In genomic region chr2:166468124-166469024, GRCh38 we compare ENCODE assay signal across 28 cellular contexts. TPM values are rescaled to one million over a fixed set of nuclear protein-coding genes. Genes with fewer than 3 reads are reported as not detected.
DNase-seq lines count a peak whose midpoint lies in the region; ATAC-seq, FAIRE-seq and TF ChIP-seq lines count a peak whose summit lies in the region.
"Had no signal": no experiment of that assay in that cellular context is flagged by ENCODE, and none has a peak within 500 bp of the region (broad histone marks: within the 10 kb centered on the region; RNA-seq: fewer than 3 reads in every experiment).

No MANE protein-coding gene starts in this region.

- H3K36me3 ChIP-seq in K562 (ENCODE audit: control insufficient read depth, insufficient read depth, low read length), result no peaks in the 10 kb centered on the region
- no peaks in the 10 kb centered on the region for H3K36me3 ChIP-seq in HepG2 (replicated peaks in 1 of 2; ENCODE audit: control insufficient read depth in 1 of 2, insufficient read depth in 2 of 2, low read length in 2 of 2)
- H3K36me3 ChIP-seq: SJSA1, tibial artery, WERI-Rb-1 had no signal

- DNase-seq in NB4 (ENCODE audit: low read depth) (peak; percentile 71), K562 (ENCODE audit: extremely low read depth in 1 of 4, low spot score in 3 of 4) (no peak), HepG2 (ENCODE audit: low spot score) (no peak), NCI-H1417 (lab: John Stamatoyannopoulos, UW) (no peak), GM13976 (ENCODE audit: low spot score) (no peak)
- DNase-seq in activated CD8-positive, alpha-beta memory T cell treated with anti-CD3 and anti-CD28 coated beads, Interleukin-2, amount 50 U/mL, for 48 hours, result no peak
- no peak for DNase-seq in activated CD8-positive, alpha-beta T cell treated with anti-CD3 and anti-CD28 coated beads, Interleukin-2, amount 10 ng/mL, durations not matched to agents 7 days and 5 days
- DNase-seq: activated gamma-delta T cell; amygdala; CD4-positive, alpha-beta memory T cell; central memory CD4-positive, alpha-beta T cell; DMS153; KG1; left colon; NCI-H2171 treated with DMSO at 0.1 percent for 48 hours; NCI-H748 treated with DMSO at 0.1 percent for 48 hours; stimulated activated CD4-positive, alpha-beta T cell treated with anti-CD3 and anti-CD28 coated beads, Interleukin-1b, Interleukin-23, amount 100 ng/mL, for 48 hours; stimulated activated naive CD8-positive, alpha-beta T cell treated with anti-CD3 and anti-CD28 coated beads, Interleukin-15, Interleukin-2, amounts not matched to agents 100 U/mL and 50 U/mL, for 24 hours; tibial artery; WERI-Rb-1 had no signal

- BruUV-seq in K562 (replicated peaks; lab: Mats Ljungman, UMichigan), result no TSS peak
- BruUV-seq in HepG2 (replicated peaks; lab: Mats Ljungman, UMichigan), result no TSS peak

- POLR2A ChIA-PET in K562 (lab: Yijun Ruan, JAX), result no interaction called here
- POLR2A ChIA-PET in HepG2 (lab: Yijun Ruan, JAX), result no interaction called here
- POLR2A ChIA-PET in activated CD8-positive, alpha-beta T cell treated with anti-CD3 and anti-CD28 coated beads, Interleukin-2, amount 10 ng/mL, durations not matched to agents 7 days and 5 days (lab: Charles Lee), result no interaction called here

- H3K9me3 Mint-ChIP-seq in activated CD8-positive, alpha-beta T cell treated with anti-CD3 and anti-CD28 coated beads, Interleukin-2, amount 10 ng/mL, durations not matched to agents 7 days and 5 days (ENCODE audit: insufficient read depth), result no peaks in the 10 kb centered on the region
- H3K9me3 Mint-ChIP-seq: GM23338; mesothelial cell of epicardium; nephron; T-helper 2 cell treated with Interferon-gamma antibody and Interleukin-4, amounts not matched to agents 5 μg/mL and 100 μg/mL, for 36 hours had no signal

- H3K4me1 Mint-ChIP-seq in activated CD8-positive, alpha-beta T cell treated with anti-CD3 and anti-CD28 coated beads, Interleukin-2, amount 10 ng/mL, durations not matched to agents 7 days and 5 days (ENCODE audit: low read depth), result no peaks in the 10 kb centered on the region
- H3K4me1 Mint-ChIP-seq: CD4-positive, alpha-beta memory T cell; GM23338; mesothelial cell of epicardium; nephron had no signal

- TF ChIP-seq CTCF in NB4 (IDR thresholded peaks at IDR 0.05; ENCODE audit: low read depth, low read length) (no peak), K562 (IDR thresholded peaks at IDR 0.05 in 2 of 3, conservative IDR thresholded peaks at IDR 0.05 in 1 of 3; ENCODE audit: insufficient read depth in 2 of 3, low read depth in 1 of 3, low read length in 3 of 3) (no peak), HepG2 (CRISPR knock-in tag; IDR thresholded peaks at IDR 0.05) (no peak), GM13976 (IDR thresholded peaks at IDR 0.05; ENCODE audit: borderline replicate concordance, control extremely low read depth, extremely low read depth, insufficient read depth, missing control alignments) (no peak)

- H4K20me1 ChIP-seq in K562 (replicated peaks; ENCODE audit: control insufficient read depth, insufficient read depth, low read length) (no peaks in the 10 kb centered on the region), HepG2 (ENCODE audit: insufficient read depth, low read length) (no peaks in the 10 kb centered on the region)

- no peak for TF ChIP-seq RAD21 in K562 (CRISPR knock-in tag; conservative IDR thresholded peaks at IDR 0.05 in 1 of 2, IDR thresholded peaks at IDR 0.05 in 1 of 2)
- no peak for TF ChIP-seq RAD21 in HepG2 (CRISPR knock-in tag; IDR thresholded peaks at IDR 0.05)

- H3K9me1 ChIP-seq in K562 (ENCODE audit: control insufficient read depth, insufficient read depth, low read length), result no peaks in the 10 kb centered on the region

- H3K27ac Mint-ChIP-seq in activated CD8-positive, alpha-beta T cell treated with anti-CD3 and anti-CD28 coated beads, Interleukin-2, amount 10 ng/mL, durations not matched to agents 7 days and 5 days, result no peak overlapping the region
- H3K27ac Mint-ChIP-seq: CD4-positive, alpha-beta memory T cell; GM23338; mesothelial cell of epicardium; nephron; T-helper 2 cell treated with Interferon-gamma antibody and Interleukin-4, amounts not matched to agents 5 μg/mL and 100 μg/mL, for 36 hours had no signal

- CTCF ChIA-PET in K562 (lab: Yijun Ruan, JAX; ENCODE audit: low intra/inter-chr PET ratio), result interaction anchor here (0.6 kb wide), 1 partner anchor 1674 kb away, joined by 3 read pairs; no protein-coding TSS in a partner anchor
- CTCF ChIA-PET in HepG2 (lab: Yijun Ruan, JAX; ENCODE audit: low intra/inter-chr PET ratio, low total read pairs), result no interaction called here
- CTCF ChIA-PET in activated CD8-positive, alpha-beta T cell treated with anti-CD3 and anti-CD28 coated beads, Interleukin-2, amount 10 ng/mL, durations not matched to agents 7 days and 5 days (lab: Charles Lee), result no interaction called here

- H3K4me2 ChIP-seq in K562 (ENCODE audit: insufficient read depth, low read length) (no peak overlapping the region), HepG2 (ENCODE audit: low read depth, low read length) (no peak overlapping the region)
- H3K4me2 ChIP-seq: GM23338 had no signal

- WGBS in K562 (ENCODE audit: insufficient coverage, low coverage, missing lambda C conversion rate), result 0% methylated on average over 5 of the region's 5 CpGs
- 1% methylated on average over 5 of the region's 5 CpGs for WGBS in HepG2 (ENCODE audit: low lambda C conversion rate)

- no peaks in the 10 kb centered on the region for H3K27me3 Mint-ChIP-seq in activated CD8-positive, alpha-beta T cell treated with anti-CD3 and anti-CD28 coated beads, Interleukin-2, amount 10 ng/mL, durations not matched to agents 7 days and 5 days (ENCODE audit: low read depth)
- H3K27me3 Mint-ChIP-seq: CD4-positive, alpha-beta memory T cell had no signal

- intact Hi-C loops in K562 (cut with micrococcal nuclease), result no loop called here
- intact Hi-C loops in HepG2 (cut with micrococcal nuclease; ENCODE audit: unreplicated experiment), result no loop called here

- no peaks in the 10 kb centered on the region for H3K4me1 ChIP-seq in K562 (replicated peaks in 1 of 2; ENCODE audit: control insufficient read depth in 2 of 2, insufficient read depth in 2 of 2, low read length in 2 of 2)
- H3K4me1 ChIP-seq in HepG2 (ENCODE audit: insufficient read depth, low read length), result no peaks in the 10 kb centered on the region
- H3K4me1 ChIP-seq: SJSA1, tibial artery had no signal

- H3K9me3 ChIP-seq in K562 (replicated peaks; ENCODE audit: control insufficient read depth, insufficient read depth, low read depth, low read length) (no peaks in the 10 kb centered on the region), HepG2 (ENCODE audit: low read length) (no peaks in the 10 kb centered on the region)
- H3K9me3 ChIP-seq: SJSA1, tibial artery had no signal

- FAIRE-seq in K562 (lab: Jason Lieb, UNC), result no peak
- FAIRE-seq in HepG2 (lab: Jason Lieb, UNC), result no peak
- FAIRE-seq: G401.6 had no signal

- no peaks in the 10 kb centered on the region for H3K36me3 Mint-ChIP-seq in activated CD8-positive, alpha-beta T cell treated with anti-CD3 and anti-CD28 coated beads, Interleukin-2, amount 10 ng/mL, durations not matched to agents 7 days and 5 days (ENCODE audit: low read depth)
- H3K36me3 Mint-ChIP-seq: CD4-positive, alpha-beta memory T cell; mesothelial cell of epicardium had no signal

- H3K27me3 ChIP-seq in K562 (ENCODE audit: control insufficient read depth in 2 of 2, insufficient read depth in 2 of 2, low read length in 2 of 2) (no peaks in the 10 kb centered on the region; a peak in 1 of 5 replicates), HepG2 (ENCODE audit: control insufficient read depth in 1 of 2, insufficient read depth in 2 of 2, low read length in 2 of 2) (no peaks in the 10 kb centered on the region; a peak in 1 of 5 replicates)
- H3K27me3 ChIP-seq: SJSA1, tibial artery had no signal

- H3K9ac ChIP-seq in K562 (ENCODE audit: insufficient read depth in 1 of 2, low read depth in 2 of 2, low read length in 2 of 2) (no peak overlapping the region), HepG2 (ENCODE audit: insufficient read depth, low read depth, low read length) (no peak overlapping the region)

- ATAC-seq in GM18867 (IDR thresholded peaks at IDR 0.05; ENCODE audit: unreplicated experiment), result peak; percentile 53
- no peak for ATAC-seq in K562
- ATAC-seq in HepG2, result peak; percentile 43; the same call in 2 of the 3 replicates
- no peak for ATAC-seq in activated CD8-positive, alpha-beta T cell treated with anti-CD3 and anti-CD28 coated beads, Interleukin-2, amount 10 ng/mL, durations not matched to agents 7 days and 5 days
- ATAC-seq: GM23338; left colon; Panc1; stimulated activated naive CD8-positive, alpha-beta T cell treated with anti-CD3 and anti-CD28 coated beads, Interleukin-15, Interleukin-2, amounts not matched to agents 100 U/mL and 50 U/mL, for 24 hours had no signal

- H3K4me3 ChIP-seq in NB4 (ENCODE audit: low read depth, low read length) (peak overlapping the region; percentile 27), K562 (no peak overlapping the region), HepG2 (replicated peaks in 1 of 3; ENCODE audit: insufficient read depth in 1 of 3, low read depth in 2 of 3, low read length in 3 of 3) (no peak overlapping the region)
- H3K4me3 ChIP-seq: GM23338, SJSA1, tibial artery had no signal

- H3K27ac ChIP-seq in K562 (ENCODE audit: extremely low read depth, low read depth, low read length) (no peak overlapping the region), HepG2 (ENCODE audit: extremely low read length, insufficient read depth, low read length) (no peak overlapping the region)
- H3K27ac ChIP-seq: SJSA1, tibial artery, WERI-Rb-1 had no signal

- in situ Hi-C loops in K562 (cut with MboI), result no loop called here
- in situ Hi-C loops in HepG2 (cut with HindIII; ENCODE audit: extremely low pct_ligation_motif_present, low pct_unique_long_range_greater_than_20kb), result no loop called here
- in situ Hi-C loops in GM13976 (cut with MboI; ENCODE audit: low sequenced_read_pairs, unreplicated experiment), result no loop called here

- TF ChIP-seq EP300 in K562 (IDR thresholded peaks at IDR 0.05; ENCODE audit: low read length) (no peak), HepG2 (IDR thresholded peaks at IDR 0.05; ENCODE audit: low read depth in 2 of 2, low read length in 2 of 2) (no peak), HepG2 (CRISPR knock-in tag; IDR thresholded peaks at IDR 0.05; ENCODE audit: borderline replicate concordance) (no peak)

- H3K79me2 ChIP-seq in K562 (ENCODE audit: control insufficient read depth, insufficient read depth, low read length) (no peaks in the 10 kb centered on the region), HepG2 (ENCODE audit: insufficient read depth, low read length) (no peaks in the 10 kb centered on the region)

- H2AFZ ChIP-seq in K562 (ENCODE audit: low read depth, low read length), result no peak overlapping the region
- no peak overlapping the region for H2AFZ ChIP-seq in HepG2 (ENCODE audit: low read length)
- H2AFZ ChIP-seq: GM23338 had no signal

- no peak overlapping the region for H3K4me3 Mint-ChIP-seq in activated CD8-positive, alpha-beta T cell treated with anti-CD3 and anti-CD28 coated beads, Interleukin-2, amount 10 ng/mL, durations not matched to agents 7 days and 5 days
- H3K4me3 Mint-ChIP-seq: CD4-positive, alpha-beta memory T cell; GM23338; mesothelial cell of epicardium; nephron; T-helper 2 cell treated with Interferon-gamma antibody and Interleukin-4, amounts not matched to agents 5 μg/mL and 100 μg/mL, for 36 hours had no signal

- TF ChIP-seq POLR2A in NB4 (IDR thresholded peaks at IDR 0.05; ENCODE audit: extremely low read depth, insufficient read length), result no peak
- TF ChIP-seq POLR2A in K562 (conservative IDR thresholded peaks at IDR 0.05), result no peak
- TF ChIP-seq POLR2A in HepG2 (IDR thresholded peaks at IDR 0.05; ENCODE audit: insufficient read depth in 1 of 2, low read depth in 2 of 2, low read length in 2 of 2), result no peak

RNA-seq across cellular contexts. Expression of gene SCN7A, which starts 25.7 kb away (rescaled TPM):
- 0.05 and 0.16 TPM in 2 replicates for total RNA-seq in K562 (2011; cell fraction: chromatin; rRNA removed; ENCODE audit: low replicate concordance)
- total RNA-seq in K562 (2011; cell fraction: nucleolus; rRNA removed), result not detected in 2 replicates
- total RNA-seq in K562 (2011; cell fraction: nucleoplasm; rRNA removed), result not detected in 2 replicates
- total RNA-seq in K562 (2014; rRNA removed) (0.05 TPM in 1 of 2 replicates, not detected in the other), K562 (2014; rRNA removed; fragmentation: Illumina TruSeq; extraction: Trizol) (0.03 TPM in 1 of 2 replicates, not detected in the other), K562 (2015; rRNA removed; fragmentation: Illumina TruSeq; extraction: Trizol) (under 0.01 TPM in 2 replicates), K562 (2021) (0.04 and 0.07 TPM in 2 replicates), HepG2 (2016; rRNA removed; fragmentation: Illumina TruSeq; extraction: Trizol) (not detected in 2 replicates)
- polyA plus RNA-seq in K562 (2011; rRNA removed) (not detected in 2 replicates), K562 (2014; fragmentation: Illumina TruSeq; extraction: Trizol) (not detected in 2 replicates), K562 (2014; fragmentation: Nextera tagmentation; extraction: Ambion mirVana) (under 1 TPM; under 0.01 to 0.04 TPM), K562 (2014; rRNA removed) (0.03 TPM in 1 of 2 replicates, not detected in the other), HepG2 (2011; rRNA removed) (0.01 TPM in 2 replicates)
- not detected in 2 replicates for polyA plus RNA-seq in K562 (2011; cell fraction: cytosol; rRNA removed)
- 0.06 TPM in 1 of 2 replicates, not detected in the other for polyA plus RNA-seq in K562 (2011; cell fraction: nucleus; rRNA removed)
- 0.01 and 0.04 TPM in 2 replicates for polyA plus RNA-seq in K562 (2012)
- not detected in 2 replicates for polyA minus RNA-seq in K562 (2011; rRNA and poly(A)+ RNA removed)
- not detected in 2 replicates for polyA minus RNA-seq in K562 (2011; cell fraction: cytosol; rRNA and poly(A)+ RNA removed)
- polyA minus RNA-seq in K562 (2011; cell fraction: nucleus; rRNA and poly(A)+ RNA removed), result not detected in 2 replicates
- total RNA-seq in HepG2 (2016; cell fraction: cytosol; rRNA removed; fragmentation: Illumina TruSeq; extraction: Trizol; ENCODE audit: low read depth), result not detected in 2 replicates
- 0.02 TPM in 1 of 2 replicates, not detected in the other for total RNA-seq in HepG2 (2016; cell fraction: insoluble cytoplasmic fraction; rRNA removed; fragmentation: Illumina TruSeq; extraction: Trizol)
- not detected in 2 replicates for total RNA-seq in HepG2 (2016; cell fraction: membrane; rRNA removed; fragmentation: Illumina TruSeq; extraction: Trizol)
- total RNA-seq in HepG2 (2016; cell fraction: nucleus; rRNA removed; fragmentation: Illumina TruSeq; extraction: Trizol), result not detected in 2 replicates
- polyA plus RNA-seq in HepG2 (2011; cell fraction: cytosol; rRNA removed), result not detected in 2 replicates
- 0.05 TPM in 1 of 2 replicates, not detected in the other for polyA plus RNA-seq in HepG2 (2011; cell fraction: nucleus; rRNA removed)
- polyA plus RNA-seq in HepG2 (2012), result not detected in 2 replicates
- polyA plus RNA-seq in HepG2 (2016; cell fraction: cytosol; fragmentation: Illumina TruSeq; extraction: Trizol; ENCODE audit: low read depth), result not detected in 2 replicates
- not detected in 2 replicates for polyA plus RNA-seq in HepG2 (2016; cell fraction: insoluble cytoplasmic fraction; fragmentation: Illumina TruSeq; extraction: Trizol; ENCODE audit: low read depth)
- polyA plus RNA-seq in HepG2 (2016; cell fraction: membrane; fragmentation: Illumina TruSeq; extraction: Trizol; ENCODE audit: low read depth), result not detected in 2 replicates
- not detected in 2 replicates for polyA plus RNA-seq in HepG2 (2016; cell fraction: nucleus; fragmentation: Illumina TruSeq; extraction: Trizol; ENCODE audit: insufficient read depth, low read depth)
- polyA minus RNA-seq in HepG2 (2011; rRNA and poly(A)+ RNA removed; ENCODE audit: low replicate concordance), result not detected in 2 replicates
- polyA minus RNA-seq in HepG2 (2011; cell fraction: cytosol; rRNA and poly(A)+ RNA removed), result not detected in 2 replicates
- polyA minus RNA-seq in HepG2 (2011; cell fraction: nucleus; rRNA and poly(A)+ RNA removed), result not detected in 2 replicates
- total RNA-seq in activated CD8-positive, alpha-beta T cell treated with anti-CD3 and anti-CD28 coated beads, Interleukin-2, amount 10 ng/mL, durations not matched to agents 7 days and 5 days, result not detected
- total RNA-seq: CD4-positive, alpha-beta memory T cell had no signal
- polyA plus RNA-seq: CD4-positive, alpha-beta memory T cell had no signal

Comparison
In these comparisons a context has a peak if more than half of its experiments do, and no peak if none do; other contexts are left out.
1. ATAC-seq: peak in GM18867 (single experiment) and HepG2 (single experiment); none in K562 (single experiment) and activated CD8-positive, alpha-beta T cell treated with anti-CD3 and anti-CD28 coated beads, Interleukin-2, amount 10 ng/mL, durations not matched to agents 7 days and 5 days (single experiment).